ENCODE assay signal across 17 cellular contexts in the genomic region with DNA sequence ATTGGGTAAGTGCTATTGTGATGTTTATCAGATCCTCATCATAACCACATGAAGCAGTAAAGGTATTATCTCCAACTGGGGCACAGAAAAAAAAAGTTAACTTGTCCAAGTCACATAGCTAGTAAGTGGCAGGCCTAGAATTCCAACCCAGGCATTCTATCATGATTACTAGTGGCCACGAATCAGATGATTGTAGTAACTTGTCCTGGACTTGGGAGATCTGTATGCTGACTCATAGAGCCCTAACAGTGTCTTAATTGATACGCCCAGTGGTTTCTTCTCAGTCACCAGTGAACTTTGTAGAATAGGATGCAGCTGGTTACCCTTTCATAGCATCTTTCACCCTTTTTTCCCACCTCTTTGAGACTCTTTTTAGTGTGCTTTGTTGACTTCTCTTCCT.
DNase-seq lines count a peak whose midpoint lies in the region; ATAC-seq and TF ChIP-seq lines count a peak whose summit lies in the region.
"Had no signal": no experiment of that assay in that cellular context is flagged by ENCODE, and none has a peak within 500 bp of the region (broad histone marks: within the 10 kb centered on the region; RNA-seq: fewer than 3 reads in every experiment).

No MANE protein-coding gene starts in this region.

- no peak overlapping the region for H3K4ac ChIP-seq in mesenchymal stem cell (ENCODE audit: low read depth in 1 of 2, low read length in 2 of 2)

- no peaks in the 10 kb centered on the region for H3K36me3 ChIP-seq in mesenchymal stem cell (ENCODE audit: control insufficient read depth in 1 of 2, insufficient read depth in 2 of 2, low read depth in 1 of 2, low read length in 2 of 2)
- H3K36me3 ChIP-seq: gastroesophageal sphincter, HAP-1 had no signal

- TF ChIP-seq CTCF in choroid plexus epithelial cell (conservative IDR thresholded peaks at IDR 0.05; ENCODE audit: low read depth, low read length) = no peak

- H2BK15ac ChIP-seq in mesenchymal stem cell (ENCODE audit: low read depth, poor library complexity, severe bottlenecking) = no peak overlapping the region

- no peak overlapping the region for H2AFZ ChIP-seq in mesenchymal stem cell (ENCODE audit: low read depth, low read length)

- H4K8ac ChIP-seq in mesenchymal stem cell (ENCODE audit: low read length) = no peak overlapping the region

- H3K18ac ChIP-seq in mesenchymal stem cell (ENCODE audit: low read depth in 1 of 2, low read length in 2 of 2) = no peak overlapping the region

- no peak overlapping the region for H3K9ac ChIP-seq in mesenchymal stem cell (ENCODE audit: low read length)

- H2AK5ac ChIP-seq in mesenchymal stem cell (ENCODE audit: low read length, severe bottlenecking) = no peak overlapping the region

- no peak overlapping the region for H2BK120ac ChIP-seq in mesenchymal stem cell (ENCODE audit: low read depth, low read length)

- no peaks in the 10 kb centered on the region for H3K9me3 ChIP-seq in mesenchymal stem cell (ENCODE audit: control insufficient read depth, low read length)
- H3K9me3 ChIP-seq: gastroesophageal sphincter, HAP-1 had no signal

- H3K4me3 ChIP-seq in choroid plexus epithelial cell (ENCODE audit: low read depth, low read length) (no peak overlapping the region), mesenchymal stem cell (ENCODE audit: insufficient read depth in 1 of 2, low read depth in 1 of 2, low read length in 2 of 2) (no peak overlapping the region)
- H3K4me3 ChIP-seq: gastroesophageal sphincter, HAP-1 had no signal

- no peaks in the 10 kb centered on the region for H3K27me3 ChIP-seq in mesenchymal stem cell (ENCODE audit: control insufficient read depth in 1 of 2, insufficient read depth in 1 of 2, low read length in 2 of 2)
- H3K27me3 ChIP-seq: gastroesophageal sphincter had no signal

- peaks cover 2% of the 10 kb centered on the region for H3K4me1 ChIP-seq in mesenchymal stem cell (ENCODE audit: control insufficient read depth, insufficient read depth, low read depth, low read length)
- H3K4me1 ChIP-seq: gastroesophageal sphincter, HAP-1 had no signal

- WGBS in mesenchymal stem cell = 24% methylated on average over 2 of the region's 2 CpGs

- H3K27ac ChIP-seq in mesenchymal stem cell (ENCODE audit: low read length, poor library complexity, severe bottlenecking) = no peak overlapping the region
- H3K27ac ChIP-seq: C4-2B, gastroesophageal sphincter had no signal

- no peaks in the 10 kb centered on the region for H3K79me1 ChIP-seq in mesenchymal stem cell (replicated peaks; ENCODE audit: low read length, poor library complexity, severe bottlenecking)

- no peak overlapping the region for H4K91ac ChIP-seq in mesenchymal stem cell (ENCODE audit: low read length)

- H3K23ac ChIP-seq in mesenchymal stem cell (ENCODE audit: low read length in 2 of 2) = no peak overlapping the region

- H2BK12ac ChIP-seq in mesenchymal stem cell (ENCODE audit: low read length in 2 of 2) = no peak overlapping the region

- H3K4me2 ChIP-seq in mesenchymal stem cell (ENCODE audit: low read length, poor library complexity, severe bottlenecking) = no peak overlapping the region

- no peak overlapping the region for H3K14ac ChIP-seq in mesenchymal stem cell (ENCODE audit: low read length in 2 of 2)

- no peak overlapping the region for H2BK5ac ChIP-seq in mesenchymal stem cell (ENCODE audit: low read depth, low read length, poor library complexity, severe bottlenecking)

- DNase-seq in Daoy (ENCODE audit: low read depth) = peak; percentile 59
- peak; percentile 85 for DNase-seq in M059J (ENCODE audit: low read depth)
- peak; percentile 60 for DNase-seq in choroid plexus epithelial cell (ENCODE audit: low read depth)
- peak; percentile 78 for DNase-seq in mesenchymal stem cell
- no peak for DNase-seq in effector CD4-positive, alpha-beta T cell
- DNase-seq in effector CD8-positive, alpha-beta T cell (lab: John Stamatoyannopoulos, UW) = no peak
- no peak for DNase-seq in stimulated activated CD4-positive, alpha-beta T cell treated with anti-CD3 and anti-CD28 coated beads, Interleukin-12 subunit alpha, Interleukin-12 subunit beta, amount 100 ng/mL, for 4 hours
- DNase-seq: activated naive CD4-positive, alpha-beta T cell treated with Interleukin-2 at 50 U/mL for 16 hours; naive B cell; NCI-H1105 treated with DMSO at 0.1 percent for 48 hours; NCI-H524; retina; stimulated activated CD4-positive, alpha-beta T cell treated with anti-CD3 and anti-CD28 coated beads, Interleukin-4, amount 100 ng/mL, for 4 hours had no signal

- no peak for ATAC-seq in HG02759 (IDR thresholded peaks at IDR 0.05; ENCODE audit: unreplicated experiment)
- ATAC-seq: gastroesophageal sphincter had no signal

Comparison
In these comparisons a context has a peak if more than half of its experiments do, and no peak if none do; other contexts are left out.
1. DNase-seq: peak in Daoy (single experiment), M059J (single experiment), choroid plexus epithelial cell (single experiment) and mesenchymal stem cell (single experiment); none in effector CD4-positive, alpha-beta T cell (single experiment), effector CD8-positive, alpha-beta T cell (single experiment) and stimulated activated CD4-positive, alpha-beta T cell treated with anti-CD3 and anti-CD28 coated beads, Interleukin-12 subunit alpha, Interleukin-12 subunit beta, amount 100 ng/mL, for 4 hours (single experiment).